5 cellular contexts compared by ENCODE assay signal in genomic region chr6:97712751-97713150, GRCh38.
"Had no signal": no experiment of that assay in that cellular context is flagged by ENCODE, and none has a peak within 500 bp of the region (broad histone marks: within the 10 kb centered on the region; RNA-seq: fewer than 3 reads in every experiment).

No MANE protein-coding gene starts in this region.

- H3K4me3 ChIP-seq: GM23338, K562 had no signal

- DNase-seq: H9, HCEC 1CT, IMR-90 had no signal

- ATAC-seq: GM23338, K562 had no signal
